8 cellular contexts compared by ENCODE assay signal in the genomic region with DNA sequence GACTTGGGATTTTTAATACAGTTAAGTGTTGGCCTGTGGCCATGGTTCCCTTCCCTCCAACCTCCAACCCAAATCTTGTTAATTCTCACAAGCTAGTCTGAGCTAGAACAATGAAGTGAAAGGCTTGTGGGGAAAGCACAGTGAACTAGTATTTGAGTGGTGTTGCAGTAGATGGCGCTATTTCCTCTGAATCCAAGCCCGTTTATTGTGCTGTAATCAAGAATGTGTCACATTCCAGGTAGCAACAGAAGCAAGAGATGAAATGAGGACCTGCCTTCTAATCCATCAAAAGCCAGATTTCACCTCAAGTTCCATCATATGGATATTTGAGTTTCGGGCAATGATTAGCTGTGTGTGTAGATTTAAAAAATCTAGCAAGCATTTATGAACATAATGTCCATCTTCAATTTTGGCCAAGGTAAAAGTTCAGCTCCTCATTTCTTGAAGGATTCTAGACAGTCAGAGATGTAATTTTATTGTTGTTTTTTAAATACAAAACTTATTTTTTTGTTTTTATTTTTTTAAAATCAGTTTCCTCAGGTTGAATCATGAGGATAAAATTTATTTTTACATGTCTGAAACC.
A peak's percentile ranks its signal among the peaks of the same experiment; 100 is the strongest.
DNase-seq lines count a peak whose midpoint lies in the region; ATAC-seq and TF ChIP-seq lines count a peak whose summit lies in the region.

No MANE protein-coding gene starts in this region.

- H3K4me3 ChIP-seq in astrocyte of the spinal cord (ENCODE audit: low read depth, low read length) = no peak overlapping the region

- peak; percentile 71 for DNase-seq in DMS53 treated with DMSO at 0.1 percent for 48 hours (lab: John Stamatoyannopoulos, UW; ENCODE audit: unreplicated experiment)
- peak; percentile 7 for DNase-seq in HEK293T (ENCODE audit: extremely low spot score)
- DNase-seq in NCI-H226 = peak; percentile 22
- DNase-seq in astrocyte of the spinal cord (ENCODE audit: low read depth, low spot score) = peak; percentile 10
- peak; percentile 75 for DNase-seq in kidney tubule cell (ENCODE audit: low spot score)
- no peak for DNase-seq in T-helper 17 cell
- DNase-seq in activated effector memory CD4-positive, alpha-beta T cell treated with anti-CD3 and anti-CD28 coated beads, Interleukin-2, amount 50 U/mL, for 16 hours = no peak

- POLR2A ChIA-PET in HEK293T (lab: Yijun Ruan, JAX) = interaction anchor here (0.9 kb wide), 1 partner anchor 90 kb away, joined by 3 read pairs; no protein-coding TSS in a partner anchor

- peak; percentile 52 for TF ChIP-seq CTCF in astrocyte of the spinal cord (IDR thresholded peaks at IDR 0.05; ENCODE audit: low read depth, low read length)

- ATAC-seq in T-helper 17 cell (no peak), HG03521 (IDR thresholded peaks at IDR 0.05; ENCODE audit: unreplicated experiment) (no peak)

- no peak overlapping the region for H3K27ac Mint-ChIP-seq in T-helper 17 cell

- in situ Hi-C loops in astrocyte of the spinal cord (cut with HindIII; ENCODE audit: low sequenced_read_pairs) = no loop called here

- no peaks in the 10 kb centered on the region for H3K9me3 ChIP-seq in T-helper 17 cell (ENCODE audit: control insufficient read depth, low read length, poor library complexity, severe bottlenecking)

- CTCF ChIA-PET in HEK293T (lab: Yijun Ruan, JAX) = interaction anchor here (0.7 to 1.9 kb wide), 6 partner anchors 9 to 90 kb away, joined by 3 to 8 read pairs (median 4); no protein-coding TSS in a partner anchor

- no peak overlapping the region for H3K4me3 Mint-ChIP-seq in T-helper 17 cell

- peaks cover 57% of the 10 kb centered on the region for H3K27me3 Mint-ChIP-seq in T-helper 17 cell

- H3K4me1 Mint-ChIP-seq in T-helper 17 cell = peaks cover 4% of the 10 kb centered on the region

- H3K36me3 Mint-ChIP-seq in T-helper 17 cell (ENCODE audit: low read depth) = peaks cover 2% of the 10 kb centered on the region

TF ChIP-seq in HEK293T, 16 proteins besides CTCF, POLR2A, EP300 and RAD21:
- no peak for TF ChIP-seq TARDBP (IDR thresholded peaks at IDR 0.05)
- TF ChIP-seq SUZ12 (IDR thresholded peaks at IDR 0.05) = no peak
- no peak for TF ChIP-seq FOXK2 (IDR thresholded peaks at IDR 0.05)
- no peak for TF ChIP-seq ZNF384 (IDR thresholded peaks at IDR 0.05)
- TF ChIP-seq SP1 (IDR thresholded peaks at IDR 0.05) = no peak
- TF ChIP-seq HDGF (IDR thresholded peaks at IDR 0.05; ENCODE audit: borderline replicate concordance) = no peak
- TF ChIP-seq FOXA1 (IDR thresholded peaks at IDR 0.05) = no peak
- no peak for TF ChIP-seq ELF4 (IDR thresholded peaks at IDR 0.05)
- TF ChIP-seq ARNT (IDR thresholded peaks at IDR 0.05) = no peak
- no peak for TF ChIP-seq CTBP1 (IDR thresholded peaks at IDR 0.05; ENCODE audit: borderline replicate concordance)
- TF ChIP-seq PKNOX1 (IDR thresholded peaks at IDR 0.05) = no peak
- no peak for TF ChIP-seq BHLHE40 (IDR thresholded peaks at IDR 0.05; ENCODE audit: borderline replicate concordance)
- TF ChIP-seq LEF1 (IDR thresholded peaks at IDR 0.05; ENCODE audit: borderline replicate concordance) = no peak
- TF ChIP-seq FOXM1 (IDR thresholded peaks at IDR 0.05; ENCODE audit: borderline replicate concordance) = no peak
- TF ChIP-seq L3MBTL2 (conservative IDR thresholded peaks at IDR 0.05) = no peak
- no peak for TF ChIP-seq NFRKB (IDR thresholded peaks at IDR 0.05)
TF ChIP-seq in HEK293T: peak in this region for 0.

Comparison
In these comparisons a context has a peak if more than half of its experiments do, and no peak if none do; other contexts are left out.
1. DNase-seq: peak in DMS53 treated with DMSO at 0.1 percent for 48 hours (single experiment), HEK293T (single experiment), NCI-H226 (single experiment), astrocyte of the spinal cord (single experiment) and kidney tubule cell (single experiment); none in T-helper 17 cell (0 of 3) and activated effector memory CD4-positive, alpha-beta T cell treated with anti-CD3 and anti-CD28 coated beads, Interleukin-2, amount 50 U/mL, for 16 hours (single experiment).